Comparison of ENCODE assay signal across 1 cellular context in genomic region chr22:28075260-28075981, GRCh38.
TF ChIP-seq lines count a peak whose summit lies in the region.

No MANE protein-coding gene starts in this region.

TF ChIP-seq in SK-N-SH, 30 proteins besides CTCF, POLR2A, EP300 and RAD21 (continued from another document):
- TF ChIP-seq ZBTB33 (IDR thresholded peaks at IDR 0.05; ENCODE audit: borderline replicate concordance, low read depth) (no peak), RFX5 (IDR thresholded peaks at IDR 0.05; ENCODE audit: low read length) (no peak), IRF3 (IDR thresholded peaks at IDR 0.05; ENCODE audit: low read depth, low read length) (no peak)
